ENCODE assay signal across 8 cellular contexts in genomic region chr14:61438497-61438859, GRCh38.
DNase-seq lines count a peak whose midpoint lies in the region; ATAC-seq and TF ChIP-seq lines count a peak whose summit lies in the region.

No MANE protein-coding gene starts in this region.

- peak overlapping the region; percentile 75 for H3K4me3 Mint-ChIP-seq in stimulated activated naive CD8-positive, alpha-beta T cell treated with anti-CD3 and anti-CD28 coated beads, Interleukin-15, Interleukin-2, amounts not matched to agents 100 ng/mL and 50 ng/mL, for 24 hours

- TF ChIP-seq RAD21 in SK-N-SH (IDR thresholded peaks at IDR 0.05; ENCODE audit: low read length), result no peak

- H3K27me3 ChIP-seq in SK-N-SH (ENCODE audit: insufficient read depth) (no peaks in the 10 kb centered on the region), HUES6 (ENCODE audit: control insufficient read depth, insufficient read depth, low read length) (no peaks in the 10 kb centered on the region), WERI-Rb-1 (ENCODE audit: insufficient read depth, low read depth, severe bottlenecking) (no peaks in the 10 kb centered on the region)

- TF ChIP-seq EP300 in SK-N-SH (IDR thresholded peaks at IDR 0.05; ENCODE audit: borderline replicate concordance in 1 of 2, low read depth in 1 of 2, low read length in 1 of 2), result no peak

- no peak overlapping the region for H3K9ac ChIP-seq in SK-N-SH
- H3K9ac ChIP-seq in HUES6 (ENCODE audit: low read length), result no peak overlapping the region

- no peaks in the 10 kb centered on the region for H3K79me2 ChIP-seq in SK-N-SH (ENCODE audit: insufficient read depth)

- TF ChIP-seq CTCF in SK-N-SH (IDR thresholded peaks at IDR 0.05) (no peak), WERI-Rb-1 (IDR thresholded peaks at IDR 0.05; ENCODE audit: low read depth, low read length) (no peak)

- H3K9me2 ChIP-seq in SK-N-SH, result no peaks in the 10 kb centered on the region

- H3K36me3 Mint-ChIP-seq in stimulated activated naive CD8-positive, alpha-beta T cell treated with anti-CD3 and anti-CD28 coated beads, Interleukin-15, Interleukin-2, amounts not matched to agents 100 ng/mL and 50 ng/mL, for 24 hours (ENCODE audit: low read depth), result peaks cover 47% of the 10 kb centered on the region

- peak overlapping the region; percentile 93 for H3K27ac Mint-ChIP-seq in stimulated activated naive CD8-positive, alpha-beta T cell treated with anti-CD3 and anti-CD28 coated beads, Interleukin-15, Interleukin-2, amounts not matched to agents 100 ng/mL and 50 ng/mL, for 24 hours

- no peaks in the 10 kb centered on the region for H3F3A ChIP-seq in SK-N-SH (replicated peaks; ENCODE audit: insufficient read depth)

- peaks cover 93% of the 10 kb centered on the region for H3K4me1 Mint-ChIP-seq in stimulated activated naive CD8-positive, alpha-beta T cell treated with anti-CD3 and anti-CD28 coated beads, Interleukin-15, Interleukin-2, amounts not matched to agents 100 ng/mL and 50 ng/mL, for 24 hours (ENCODE audit: low read depth)

- no peaks in the 10 kb centered on the region for H4K20me1 ChIP-seq in SK-N-SH (ENCODE audit: insufficient read depth)

- WGBS in SK-N-SH (ENCODE audit: low lambda C conversion rate), result 55% methylated on average over 2 of the region's 2 CpGs

- no peaks in the 10 kb centered on the region for H3K36me3 ChIP-seq in SK-N-SH (replicated peaks in 1 of 2; ENCODE audit: control insufficient read depth in 1 of 2, insufficient read depth in 2 of 2, low read length in 1 of 2)
- H3K36me3 ChIP-seq in HUES6 (ENCODE audit: control insufficient read depth, insufficient read depth, low read length), result no peaks in the 10 kb centered on the region
- no peaks in the 10 kb centered on the region for H3K36me3 ChIP-seq in WERI-Rb-1

- H3K9me3 Mint-ChIP-seq in stimulated activated naive CD8-positive, alpha-beta T cell treated with anti-CD3 and anti-CD28 coated beads, Interleukin-15, Interleukin-2, amounts not matched to agents 100 ng/mL and 50 ng/mL, for 24 hours, result no peaks in the 10 kb centered on the region

- DNase-seq in SK-N-SH (no peak), epidermal melanocyte (ENCODE audit: insufficient read length, low spot score) (peak; percentile 68), HCEC 1CT (no peak), WERI-Rb-1 (no peak), OCI-M1 (lab: John Stamatoyannopoulos, UW) (no peak)

- CTCF ChIA-PET in SK-N-SH (lab: Yijun Ruan, JAX), result interaction anchor here (1.0 kb wide), 1 partner anchor 10 kb away, joined by 3 read pairs; no protein-coding TSS in a partner anchor

- no peak overlapping the region for H3K4me3 ChIP-seq in SK-N-SH (ENCODE audit: low read depth in 2 of 2, low read length in 1 of 2)
- 0 out of 2 replicates have a peak overlapping the region, but pooled peaks have one; percentile 23 for H3K4me3 ChIP-seq in HUES6 (ENCODE audit: low read depth, low read length)
- no peak overlapping the region for H3K4me3 ChIP-seq in WERI-Rb-1 (ENCODE audit: low read depth, low read length)

- H3K4me2 ChIP-seq in SK-N-SH, result no peak overlapping the region

- H3K9me3 ChIP-seq in SK-N-SH, result no peaks in the 10 kb centered on the region
- H3K9me3 ChIP-seq in HUES6 (ENCODE audit: control insufficient read depth, insufficient read depth, low read depth, low read length), result no peaks in the 10 kb centered on the region
- no peaks in the 10 kb centered on the region for H3K9me3 ChIP-seq in WERI-Rb-1 (ENCODE audit: severe bottlenecking)

- POLR2A ChIA-PET in SK-N-SH (lab: Yijun Ruan, JAX), result no interaction called here

- peak overlapping the region; percentile 17; the same call in 1 of the 2 replicates for H2AFZ ChIP-seq in SK-N-SH (ENCODE audit: low read depth)

- H3K4me1 ChIP-seq in SK-N-SH (ENCODE audit: control insufficient read depth in 1 of 2, insufficient read depth in 2 of 2, low read depth in 1 of 2, low read length in 1 of 2), result peaks cover 0 to 23% of the 10 kb centered on the region in 2 experiments; a peak in 1 of 4 replicates
- H3K4me1 ChIP-seq in HUES6 (ENCODE audit: control insufficient read depth, insufficient read depth, low read length), result peaks cover 23% of the 10 kb centered on the region

- no peak for ATAC-seq in SK-N-SH treated with all-trans-retinoic acid at 6 μM for 48 hours

- H3K27ac ChIP-seq in SK-N-SH (ENCODE audit: low read depth in 2 of 2, low read length in 1 of 2) (no peak overlapping the region), HUES6 (ENCODE audit: low read depth, low read length) (peak overlapping the region; percentile 4; the same call in 1 of the 2 replicates), WERI-Rb-1 (no peak overlapping the region)

- no peaks in the 10 kb centered on the region for H3K27me3 Mint-ChIP-seq in stimulated activated naive CD8-positive, alpha-beta T cell treated with anti-CD3 and anti-CD28 coated beads, Interleukin-15, Interleukin-2, amounts not matched to agents 100 ng/mL and 50 ng/mL, for 24 hours

TF ChIP-seq in SK-N-SH, 30 proteins besides CTCF, POLR2A, EP300 and RAD21 (continues in another document):
- TF ChIP-seq FOSL2 (IDR thresholded peaks at IDR 0.05; ENCODE audit: borderline replicate concordance, low read depth) (no peak), MXI1 (IDR thresholded peaks at IDR 0.05; ENCODE audit: low read depth, low read length) (no peak), FOXJ3 (CRISPR knock-in tag; IDR thresholded peaks at IDR 0.05) (no peak), TCF12 (IDR thresholded peaks at IDR 0.05) (no peak), RFX5 (IDR thresholded peaks at IDR 0.05; ENCODE audit: low read length) (no peak), MEF2A (IDR thresholded peaks at IDR 0.05; ENCODE audit: borderline replicate concordance, low read depth) (no peak), SMC3 (IDR thresholded peaks at IDR 0.05; ENCODE audit: low read depth, low read length) (no peak), TAF1 (IDR thresholded peaks at IDR 0.05; ENCODE audit: borderline replicate concordance, low read depth, low read length) (no peak)
- TF ChIP-seq, protein P1, sequence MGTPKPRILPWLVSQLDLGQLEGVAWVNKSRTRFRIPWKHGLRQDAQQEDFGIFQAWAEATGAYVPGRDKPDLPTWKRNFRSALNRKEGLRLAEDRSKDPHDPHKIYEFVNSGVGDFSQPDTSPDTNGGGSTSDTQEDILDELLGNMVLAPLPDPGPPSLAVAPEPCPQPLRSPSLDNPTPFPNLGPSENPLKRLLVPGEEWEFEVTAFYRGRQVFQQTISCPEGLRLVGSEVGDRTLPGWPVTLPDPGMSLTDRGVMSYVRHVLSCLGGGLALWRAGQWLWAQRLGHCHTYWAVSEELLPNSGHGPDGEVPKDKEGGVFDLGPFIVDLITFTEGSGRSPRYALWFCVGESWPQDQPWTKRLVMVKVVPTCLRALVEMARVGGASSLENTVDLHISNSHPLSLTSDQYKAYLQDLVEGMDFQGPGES (IDR thresholded peaks at IDR 0.05; ENCODE audit: low read depth, low read length), result no peak

TF ChIP-seq in SK-N-SH treated with all-trans-retinoic acid at 6 μM for 48 hours, 23 proteins besides CTCF, POLR2A, EP300 and RAD21 (continues in another document):
- TF ChIP-seq ESRRG (CRISPR knock-in tag; IDR thresholded peaks at IDR 0.05), result no peak
- TF ChIP-seq, protein P2, sequence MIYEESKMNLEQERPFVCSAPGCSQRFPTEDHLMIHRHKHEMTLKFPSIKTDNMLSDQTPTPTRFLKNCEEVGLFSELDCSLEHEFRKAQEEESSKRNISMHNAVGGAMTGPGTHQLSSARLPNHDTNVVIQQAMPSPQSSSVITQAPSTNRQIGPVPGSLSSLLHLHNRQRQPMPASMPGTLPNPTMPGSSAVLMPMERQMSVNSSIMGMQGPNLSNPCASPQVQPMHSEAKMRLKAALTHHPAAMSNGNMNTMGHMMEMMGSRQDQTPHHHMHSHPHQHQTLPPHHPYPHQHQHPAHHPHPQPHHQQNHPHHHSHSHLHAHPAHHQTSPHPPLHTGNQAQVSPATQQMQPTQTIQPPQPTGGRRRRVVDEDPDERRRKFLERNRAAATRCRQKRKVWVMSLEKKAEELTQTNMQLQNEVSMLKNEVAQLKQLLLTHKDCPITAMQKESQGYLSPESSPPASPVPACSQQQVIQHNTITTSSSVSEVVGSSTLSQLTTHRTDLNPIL (CRISPR knock-in tag; IDR thresholded peaks at IDR 0.05; ENCODE audit: low read depth), result no peak
- TF ChIP-seq, protein P3, sequence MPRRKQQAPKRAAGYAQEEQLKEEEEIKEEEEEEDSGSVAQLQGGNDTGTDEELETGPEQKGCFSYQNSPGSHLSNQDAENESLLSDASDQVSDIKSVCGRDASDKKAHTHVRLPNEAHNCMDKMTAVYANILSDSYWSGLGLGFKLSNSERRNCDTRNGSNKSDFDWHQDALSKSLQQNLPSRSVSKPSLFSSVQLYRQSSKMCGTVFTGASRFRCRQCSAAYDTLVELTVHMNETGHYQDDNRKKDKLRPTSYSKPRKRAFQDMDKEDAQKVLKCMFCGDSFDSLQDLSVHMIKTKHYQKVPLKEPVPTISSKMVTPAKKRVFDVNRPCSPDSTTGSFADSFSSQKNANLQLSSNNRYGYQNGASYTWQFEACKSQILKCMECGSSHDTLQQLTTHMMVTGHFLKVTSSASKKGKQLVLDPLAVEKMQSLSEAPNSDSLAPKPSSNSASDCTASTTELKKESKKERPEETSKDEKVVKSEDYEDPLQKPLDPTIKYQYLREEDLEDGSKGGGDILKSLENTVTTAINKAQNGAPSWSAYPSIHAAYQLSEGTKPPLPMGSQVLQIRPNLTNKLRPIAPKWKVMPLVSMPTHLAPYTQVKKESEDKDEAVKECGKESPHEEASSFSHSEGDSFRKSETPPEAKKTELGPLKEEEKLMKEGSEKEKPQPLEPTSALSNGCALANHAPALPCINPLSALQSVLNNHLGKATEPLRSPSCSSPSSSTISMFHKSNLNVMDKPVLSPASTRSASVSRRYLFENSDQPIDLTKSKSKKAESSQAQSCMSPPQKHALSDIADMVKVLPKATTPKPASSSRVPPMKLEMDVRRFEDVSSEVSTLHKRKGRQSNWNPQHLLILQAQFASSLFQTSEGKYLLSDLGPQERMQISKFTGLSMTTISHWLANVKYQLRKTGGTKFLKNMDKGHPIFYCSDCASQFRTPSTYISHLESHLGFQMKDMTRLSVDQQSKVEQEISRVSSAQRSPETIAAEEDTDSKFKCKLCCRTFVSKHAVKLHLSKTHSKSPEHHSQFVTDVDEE (CRISPR knock-in tag; IDR thresholded peaks at IDR 0.05), result no peak
- no peak for TF ChIP-seq GLIS3 (CRISPR knock-in tag; IDR thresholded peaks at IDR 0.05)
- no peak for TF ChIP-seq ARNTL (CRISPR knock-in tag; IDR thresholded peaks at IDR 0.05; ENCODE audit: borderline replicate concordance, low read depth)
- TF ChIP-seq RARB (CRISPR knock-in tag; IDR thresholded peaks at IDR 0.05), result no peak
- no peak for TF ChIP-seq TCF4 (CRISPR knock-in tag; IDR thresholded peaks at IDR 0.05; ENCODE audit: borderline replicate concordance)
- no peak for TF ChIP-seq ZNF70 (CRISPR knock-in tag; IDR thresholded peaks at IDR 0.05)
